In genomic region chr10:124916585-124917167, GRCh38 we compare ENCODE assay signal across 8 cellular contexts. TPM values are rescaled to one million over a fixed set of nuclear protein-coding genes. Genes with fewer than 3 reads are reported as not detected.
A peak's percentile ranks its signal among the peaks of the same experiment; 100 is the strongest.
DNase-seq lines count a peak whose midpoint lies in the region; FAIRE-seq and TF ChIP-seq lines count a peak whose summit lies in the region.

No MANE protein-coding gene starts in this region.

- H3K79me2 ChIP-seq in neural progenitor cell (ENCODE audit: low read depth): peaks cover 55% of the 10 kb centered on the region

- H3K9me3 ChIP-seq in HAP-1: no peaks in the 10 kb centered on the region
- H3K9me3 ChIP-seq in MG63: no peaks in the 10 kb centered on the region
- no peaks in the 10 kb centered on the region for H3K9me3 ChIP-seq in neural progenitor cell (ENCODE audit: low read depth)
- H3K9me3 ChIP-seq in stomach smooth muscle (ENCODE audit: control insufficient read depth in 2 of 2, low read length in 2 of 2): no peaks in the 10 kb centered on the region

- DNase-seq in HAP-1 (ENCODE audit: low spot score in 2 of 2) (peak; percentile 85 to 98), MG63 (peak; percentile 97), SIG-M5 (lab: John Stamatoyannopoulos, UW) (peak; percentile 47), foreskin melanocyte (peak; percentile 86), neural progenitor cell (ENCODE audit: low spot score) (peak; percentile 98)
- DNase-seq in activated naive CD4-positive, alpha-beta T cell (lab: John Stamatoyannopoulos, UW): peak; percentile 84 to 96 (median 92)

- H3K4me1 Mint-ChIP-seq in neural progenitor cell: peaks cover 32% of the 10 kb centered on the region

- peaks cover 10% of the 10 kb centered on the region for H3K27me3 Mint-ChIP-seq in neural progenitor cell (ENCODE audit: insufficient read depth, low read depth)

- peak overlapping the region; percentile 83 for H3K4me2 ChIP-seq in neural progenitor cell

- H3K36me3 Mint-ChIP-seq in neural progenitor cell: peaks cover 3% of the 10 kb centered on the region

- H3K4me1 ChIP-seq in HAP-1 (peaks cover 19% of the 10 kb centered on the region), neural progenitor cell (peaks cover 6% of the 10 kb centered on the region), stomach smooth muscle (ENCODE audit: control insufficient read depth, insufficient read depth, low read length) (peaks cover 22% of the 10 kb centered on the region)

- no peaks in the 10 kb centered on the region for H3K9me3 Mint-ChIP-seq in neural progenitor cell

- peak overlapping the region; percentile 97 for H3K4me3 Mint-ChIP-seq in neural progenitor cell

- H3K27me3 ChIP-seq in HAP-1 (ENCODE audit: low read depth): no peaks in the 10 kb centered on the region
- no peaks in the 10 kb centered on the region for H3K27me3 ChIP-seq in MG63
- no peaks in the 10 kb centered on the region for H3K27me3 ChIP-seq in neural progenitor cell
- no peaks in the 10 kb centered on the region for H3K27me3 ChIP-seq in stomach smooth muscle (ENCODE audit: control insufficient read depth in 1 of 2, insufficient read depth in 2 of 2, low read length in 2 of 2)

- peaks cover 30% of the 10 kb centered on the region for H4K20me1 ChIP-seq in neural progenitor cell (ENCODE audit: low read depth)

- FAIRE-seq in G401.6 (lab: Jason Lieb, UNC): peak; percentile 59

- H3K36me3 ChIP-seq in HAP-1 (replicated peaks) (no peaks in the 10 kb centered on the region; the same call in 1 of the 2 replicates), MG63 (peaks cover 4% of the 10 kb centered on the region; the same call in 1 of the 2 replicates), neural progenitor cell (no peaks in the 10 kb centered on the region), stomach smooth muscle (ENCODE audit: control insufficient read depth in 2 of 2, insufficient read depth in 2 of 2, low read length in 2 of 2) (no peaks in the 10 kb centered on the region)

- H3K9ac ChIP-seq in neural progenitor cell (peak overlapping the region; percentile 79), stomach smooth muscle (ENCODE audit: low read length in 2 of 2) (peak overlapping the region; percentile 83 to 94)

- no peak overlapping the region for H3K27ac Mint-ChIP-seq in neural progenitor cell

- H3K4me3 ChIP-seq in HAP-1 (peak overlapping the region; percentile 64), MG63 (peak overlapping the region; percentile 88), neural progenitor cell (peak overlapping the region; percentile 88), stomach smooth muscle (ENCODE audit: low read length in 2 of 2) (peak overlapping the region; percentile 65 to 94)

- peak overlapping the region; percentile 94 for H2AFZ ChIP-seq in neural progenitor cell (replicated peaks)

- H3F3A ChIP-seq in neural progenitor cell (ENCODE audit: low read depth): peaks cover 15% of the 10 kb centered on the region

- peak overlapping the region; percentile 87 for H3K27ac ChIP-seq in neural progenitor cell
- peak overlapping the region; percentile 90 for H3K27ac ChIP-seq in stomach smooth muscle (ENCODE audit: low read length)

- in situ Hi-C loops in HAP-1 (cut with MboI; ENCODE audit: low sequenced_read_pairs): no loop called here

- no peak for TF ChIP-seq CTCF in neural progenitor cell (IDR thresholded peaks at IDR 0.05)

RNA-seq across cellular contexts. Expression of gene ZRANB1, which starts 25.2 kb away (rescaled TPM):
- total RNA-seq in MG63 (2014; rRNA removed; shearing (Covaris generic); ENCODE audit: low replicate concordance): 20.9 and 24.4 TPM in 2 replicates
- 16.8 and 21.8 TPM in 2 replicates for total RNA-seq in neural progenitor cell (ENCODE audit: low replicate concordance)

Comparison
In these comparisons a context has a peak if more than half of its experiments do, and no peak if none do; other contexts are left out.
1. Peak in every context shown above with its lines: DNase-seq, H3K4me3 ChIP-seq and H3K27ac ChIP-seq.
2. DNase-seq: peak in every context shown above with its lines; median percentile 98 in neural progenitor cell; 97 in MG63; 92 in activated naive CD4-positive, alpha-beta T cell; 92 in HAP-1; 86 in foreskin melanocyte; 47 in SIG-M5.